In the genomic region with DNA sequence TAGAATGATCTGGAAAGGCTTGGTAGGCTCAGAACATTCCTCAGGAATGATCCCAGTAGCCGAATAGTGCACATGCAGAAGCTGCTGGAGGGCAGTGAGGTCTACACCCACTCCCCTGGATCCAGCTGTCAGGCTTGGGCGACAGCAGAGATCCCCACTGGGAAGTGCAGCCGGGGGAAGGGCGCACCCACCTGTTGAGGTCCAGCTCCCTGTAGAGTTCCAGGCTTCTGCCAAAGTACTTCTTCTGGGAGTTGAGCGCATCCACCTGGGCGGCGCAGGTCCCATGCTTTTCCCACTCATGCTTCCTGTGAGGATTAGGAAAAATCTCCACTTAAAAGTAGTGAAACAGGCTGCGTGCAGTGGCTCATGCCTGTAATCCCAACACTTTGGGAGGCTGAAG, we compare ENCODE assay signal across 22 cellular contexts. TPM values are rescaled to one million over a fixed set of nuclear protein-coding genes. Genes with fewer than 3 reads are reported as not detected.
DNase-seq lines count a peak whose midpoint lies in the region; ATAC-seq, FAIRE-seq and TF ChIP-seq lines count a peak whose summit lies in the region.
"Had no signal": no experiment of that assay in that cellular context is flagged by ENCODE, and none has a peak within 500 bp of the region (broad histone marks: within the 10 kb centered on the region; RNA-seq: fewer than 3 reads in every experiment).

No MANE protein-coding gene starts in this region.

- H2AFZ ChIP-seq in K562 (ENCODE audit: low read depth, low read length) (no peak overlapping the region), neuronal stem cell (ENCODE audit: low read length) (no peak overlapping the region)
- H2AFZ ChIP-seq: GM23248 had no signal

- peaks cover 4% of the 10 kb centered on the region for H3K9me1 ChIP-seq in K562 (ENCODE audit: control insufficient read depth, insufficient read depth, low read length)

- H3K27me3 ChIP-seq in K562 (ENCODE audit: control insufficient read depth in 2 of 2, insufficient read depth in 2 of 2, low read length in 2 of 2), result no peaks in the 10 kb centered on the region
- H3K27me3 ChIP-seq in neuronal stem cell (ENCODE audit: control insufficient read depth in 3 of 3, insufficient read depth in 3 of 3, low read depth in 1 of 3, low read length in 3 of 3), result no peaks in the 10 kb centered on the region
- no peaks in the 10 kb centered on the region for H3K27me3 ChIP-seq in heart left ventricle
- H3K27me3 ChIP-seq: BLaER1 had no signal

- H3K27ac Mint-ChIP-seq in HFFc6, result no peak overlapping the region
- H3K27ac Mint-ChIP-seq: B cell had no signal

- TF ChIP-seq CTCF in K562 (IDR thresholded peaks at IDR 0.05 in 2 of 3, conservative IDR thresholded peaks at IDR 0.05 in 1 of 3; ENCODE audit: insufficient read depth in 2 of 3, low read depth in 1 of 3, low read length in 3 of 3) (no peak), HFFc6 (IDR thresholded peaks at IDR 0.05) (no peak), omental fat pad (IDR thresholded peaks at IDR 0.05) (no peak), heart left ventricle (IDR thresholded peaks at IDR 0.05) (no peak)

- no peak overlapping the region for H3K18ac ChIP-seq in neuronal stem cell (ENCODE audit: low read length)

- no peak overlapping the region for H3K4me2 ChIP-seq in K562 (ENCODE audit: insufficient read depth, low read length)
- no peak overlapping the region for H3K4me2 ChIP-seq in neuronal stem cell (ENCODE audit: insufficient read depth, low read length, poor library complexity, severe bottlenecking)
- H3K4me2 ChIP-seq: BLaER1 had no signal

- no peak overlapping the region for H3K14ac ChIP-seq in neuronal stem cell (ENCODE audit: low read length)

- H2BK12ac ChIP-seq in neuronal stem cell (ENCODE audit: low read length), result no peak overlapping the region

- no peak for TF ChIP-seq EP300 in K562 (IDR thresholded peaks at IDR 0.05; ENCODE audit: low read length)

- no peak overlapping the region for H2AK5ac ChIP-seq in neuronal stem cell (ENCODE audit: low read depth, low read length)

- H3K9me3 ChIP-seq in K562 (replicated peaks; ENCODE audit: control insufficient read depth, insufficient read depth, low read depth, low read length) (no peaks in the 10 kb centered on the region; the same call in 1 of the 2 replicates), neuronal stem cell (replicated peaks in 1 of 2; ENCODE audit: control insufficient read depth in 2 of 2, insufficient read depth in 1 of 2, low read depth in 1 of 2, low read length in 2 of 2) (no peaks in the 10 kb centered on the region), heart left ventricle (no peaks in the 10 kb centered on the region)
- H3K9me3 ChIP-seq: BLaER1 had no signal

- no peaks in the 10 kb centered on the region for H3K36me3 Mint-ChIP-seq in HFFc6 (ENCODE audit: low read depth)

- in situ Hi-C loops in K562 (cut with MboI), result no loop called here

- no TSS peak for BruUV-seq in K562 (replicated peaks; lab: Mats Ljungman, UMichigan)

- TF ChIP-seq POLR2A in K562 (conservative IDR thresholded peaks at IDR 0.05) (no peak), heart left ventricle (IDR thresholded peaks at IDR 0.05) (no peak)

- H3K36me3 ChIP-seq in K562 (ENCODE audit: control insufficient read depth, insufficient read depth, low read length), result peaks cover 31% of the 10 kb centered on the region; the same call in 2 of the 3 replicates
- H3K36me3 ChIP-seq in neuronal stem cell (replicated peaks in 1 of 2; ENCODE audit: control insufficient read depth in 2 of 2, insufficient read depth in 2 of 2, low read length in 2 of 2), result peaks cover 2 to 17% of the 10 kb centered on the region in 2 donors
- peaks cover 0 to 85% (median 25%) of the 10 kb centered on the region in 9 donors for H3K36me3 ChIP-seq in heart left ventricle

- no peak overlapping the region for H2BK120ac ChIP-seq in neuronal stem cell (ENCODE audit: low read depth, low read length)

- H4K20me1 ChIP-seq in K562 (replicated peaks; ENCODE audit: control insufficient read depth, insufficient read depth, low read length), result peaks cover 5% of the 10 kb centered on the region; the same call in 1 of the 2 replicates

- no peak overlapping the region for H2BK15ac ChIP-seq in neuronal stem cell (ENCODE audit: low read length)

- peak overlapping the region; percentile 43 for H2BK5ac ChIP-seq in neuronal stem cell (ENCODE audit: low read length)

- FAIRE-seq in K562 (lab: Jason Lieb, UNC), result no peak
- FAIRE-seq: D721Med, GM12878, GM19239, H1 had no signal

- H3K27ac ChIP-seq in K562 (ENCODE audit: extremely low read depth, low read depth, low read length) (no peak overlapping the region), neuronal stem cell (replicated peaks; ENCODE audit: low read length) (no peak overlapping the region), heart left ventricle (no peak overlapping the region)
- H3K27ac ChIP-seq: BLaER1, C4-2B, GM23248 had no signal

- POLR2A ChIA-PET in K562 (lab: Yijun Ruan, JAX), result no interaction called here

- intact Hi-C loops in K562 (cut with micrococcal nuclease) (no loop called here), heart left ventricle (cut with DNase I) (no loop called here)

- no peak overlapping the region for H3K23ac ChIP-seq in neuronal stem cell (ENCODE audit: low read depth, low read length, poor library complexity)

- H3K9me3 Mint-ChIP-seq in HFFc6, result no peaks in the 10 kb centered on the region
- H3K9me3 Mint-ChIP-seq: CD4-positive, CD25-positive, alpha-beta regulatory T cell; CD8-positive, alpha-beta T cell had no signal

- H3K4me1 ChIP-seq in K562 (replicated peaks in 1 of 2; ENCODE audit: control insufficient read depth in 2 of 2, insufficient read depth in 2 of 2, low read length in 2 of 2) (peaks cover 8 to 32% of the 10 kb centered on the region in 2 experiments), neuronal stem cell (ENCODE audit: control insufficient read depth in 2 of 2, insufficient read depth in 1 of 2, low read depth in 1 of 2, low read length in 2 of 2) (peaks cover 3 to 4% of the 10 kb centered on the region in 2 donors), heart left ventricle (peaks cover 0 to 5% (median 0%) of the 10 kb centered on the region in 12 donors)

- no peak for TF ChIP-seq RAD21 in K562 (CRISPR knock-in tag; conservative IDR thresholded peaks at IDR 0.05 in 1 of 2, IDR thresholded peaks at IDR 0.05 in 1 of 2)

- ATAC-seq in K562, result no peak
- no peak for ATAC-seq in omental fat pad (ENCODE audit: low FRiP score)
- no peak for ATAC-seq in heart left ventricle
- ATAC-seq: CD8-positive, alpha-beta T cell; GM12878 had no signal

- H3K4me1 Mint-ChIP-seq in HFFc6 (ENCODE audit: low read depth), result peaks cover 9% of the 10 kb centered on the region

- CTCF ChIA-PET in K562 (lab: Yijun Ruan, JAX; ENCODE audit: low intra/inter-chr PET ratio), result interaction anchor here (0.6 to 1.1 kb wide), 2 partner anchors 12 to 836 kb away, joined by 4 to 5 read pairs; no protein-coding TSS in a partner anchor

- DNase-seq in NCI-H69 (lab: John Stamatoyannopoulos, UW) (peak; percentile 17), K562 (ENCODE audit: extremely low read depth in 1 of 4, low spot score in 3 of 4) (no peak), neuronal stem cell (ENCODE audit: low spot score) (no peak), HFFc6 (no peak), omental fat pad (ENCODE audit: low spot score) (no peak), heart left ventricle (no peak)
- DNase-seq: CD4-positive, CD25-positive, alpha-beta regulatory T cell; CD8-positive, alpha-beta T cell; DMS 273 treated with DMSO at 0.1 percent for 48 hours; DMS79; EL; GDM1; GM23248; H7; HCEC 1CT had no signal

- H3K79me1 ChIP-seq in neuronal stem cell (ENCODE audit: low read depth, low read length), result no peaks in the 10 kb centered on the region

- no peak overlapping the region for H3K4me3 Mint-ChIP-seq in HFFc6
- H3K4me3 Mint-ChIP-seq: B cell; CD4-positive, CD25-positive, alpha-beta regulatory T cell; CD8-positive, alpha-beta T cell had no signal

- H3K4ac ChIP-seq in neuronal stem cell (ENCODE audit: low read length), result no peak overlapping the region

- no peak overlapping the region for H4K8ac ChIP-seq in neuronal stem cell (ENCODE audit: low read depth, low read length)

- H4K91ac ChIP-seq in neuronal stem cell (ENCODE audit: low read depth, low read length, poor library complexity), result no peak overlapping the region

- no peaks in the 10 kb centered on the region for H3K27me3 Mint-ChIP-seq in HFFc6 (ENCODE audit: insufficient read depth)
- H3K27me3 Mint-ChIP-seq: B cell; CD4-positive, CD25-positive, alpha-beta regulatory T cell had no signal

- H3K79me2 ChIP-seq in K562 (ENCODE audit: control insufficient read depth, insufficient read depth, low read length), result no peaks in the 10 kb centered on the region

- H3K4me3 ChIP-seq in K562 (no peak overlapping the region), neuronal stem cell (ENCODE audit: low read length in 2 of 2) (no peak overlapping the region), heart left ventricle (no peak overlapping the region)
- H3K4me3 ChIP-seq: BLaER1, GM12878, GM23248 had no signal

- 87% methylated on average over 8 of the region's 8 CpGs for WGBS in K562 (ENCODE audit: insufficient coverage, low coverage, missing lambda C conversion rate)
- WGBS in neuronal stem cell (ENCODE audit: extremely low coverage in 2 of 2, insufficient read length in 2 of 2, insufficient replicate concordance in 1 of 2), 2 donors, result no CpG with 5 or more reads among the region's 8 CpGs
- 95 to 98% (median 96%) methylated on average over 7 to 8 of the region's 8 CpGs for WGBS in heart left ventricle, 4 donors

- H3K9ac ChIP-seq in K562 (ENCODE audit: insufficient read depth in 1 of 2, low read depth in 2 of 2, low read length in 2 of 2) (no peak overlapping the region), neuronal stem cell (ENCODE audit: low read depth, low read length, poor library complexity) (no peak overlapping the region)
- H3K9ac ChIP-seq: BLaER1, GM23248 had no signal

RNA-seq across cellular contexts. Expression of gene RNASET2, which starts 17.6 kb away (rescaled TPM):
- total RNA-seq in K562 (2011; cell fraction: chromatin; rRNA removed; ENCODE audit: low replicate concordance), result 55.9 TPM in 2 replicates
- 54.7 and 61.6 TPM in 2 replicates for total RNA-seq in K562 (2011; cell fraction: nucleolus; rRNA removed)
- 64.9 and 75.9 TPM in 2 replicates for total RNA-seq in K562 (2011; cell fraction: nucleoplasm; rRNA removed)
- total RNA-seq in K562 (2014; rRNA removed) (138 and 168 TPM in 2 replicates), K562 (2014; rRNA removed; fragmentation: Illumina TruSeq; extraction: Trizol) (66.4 and 66.9 TPM in 2 replicates), K562 (2015; rRNA removed; fragmentation: Illumina TruSeq; extraction: Trizol) (130 and 141 TPM in 2 replicates), K562 (2021) (99.2 and 105 TPM in 2 replicates), omental fat pad (100 to 1,000 TPM in 1 of 4 donors, 10 to 100 TPM in 3; 68.4 to 129 (median 84.4) TPM), heart left ventricle (10 to 100 TPM in 7 of 9 donors, 1 to 10 TPM in 2; 7.9 to 76.0 (median 13.5) TPM)
- polyA plus RNA-seq in K562 (2011; rRNA removed) (46.4 and 211 TPM in 2 replicates), K562 (2014; fragmentation: Illumina TruSeq; extraction: Trizol) (75.2 and 91.3 TPM in 2 replicates), K562 (2014; fragmentation: Nextera tagmentation; extraction: Ambion mirVana) (10 to 100 TPM in 1 of 2 experiments, 1 to 10 TPM in 1; 7.4 to 15.8 TPM), K562 (2014; rRNA removed) (108 and 124 TPM in 2 replicates), heart left ventricle (10 to 100 TPM in 1 of 2 donors, 1 to 10 TPM in 1; 5.7 to 18.3 TPM)
- 45.3 and 139 TPM in 2 replicates for polyA plus RNA-seq in K562 (2011; cell fraction: cytosol; rRNA removed)
- 31.3 and 148 TPM in 2 replicates for polyA plus RNA-seq in K562 (2011; cell fraction: nucleus; rRNA removed)
- polyA plus RNA-seq in K562 (2012), result 137 and 140 TPM in 2 replicates
- polyA minus RNA-seq in K562 (2011; rRNA and poly(A)+ RNA removed), result 20.3 and 116 TPM in 2 replicates
- 14.3 and 84.4 TPM in 2 replicates for polyA minus RNA-seq in K562 (2011; cell fraction: cytosol; rRNA and poly(A)+ RNA removed)
- polyA minus RNA-seq in K562 (2011; cell fraction: nucleus; rRNA and poly(A)+ RNA removed), result 9.3 and 51.3 TPM in 2 replicates
- polyA plus RNA-seq in neuronal stem cell (2013, experiment 1 of 2), result 24.1 TPM
- polyA plus RNA-seq in neuronal stem cell (2013, experiment 2 of 2), result 25.1 TPM
- 10 to 100 TPM; 15.1 to 28.9 (median 16.5) TPM for total RNA-seq in HFFc6 (2021; fragmentation: NEBNext Ultra II Directional; extraction: Animal tissue kit (Norgen Biotek cat#: 25700))
